ENCODE assay signal across 1 cellular context in the genomic region with DNA sequence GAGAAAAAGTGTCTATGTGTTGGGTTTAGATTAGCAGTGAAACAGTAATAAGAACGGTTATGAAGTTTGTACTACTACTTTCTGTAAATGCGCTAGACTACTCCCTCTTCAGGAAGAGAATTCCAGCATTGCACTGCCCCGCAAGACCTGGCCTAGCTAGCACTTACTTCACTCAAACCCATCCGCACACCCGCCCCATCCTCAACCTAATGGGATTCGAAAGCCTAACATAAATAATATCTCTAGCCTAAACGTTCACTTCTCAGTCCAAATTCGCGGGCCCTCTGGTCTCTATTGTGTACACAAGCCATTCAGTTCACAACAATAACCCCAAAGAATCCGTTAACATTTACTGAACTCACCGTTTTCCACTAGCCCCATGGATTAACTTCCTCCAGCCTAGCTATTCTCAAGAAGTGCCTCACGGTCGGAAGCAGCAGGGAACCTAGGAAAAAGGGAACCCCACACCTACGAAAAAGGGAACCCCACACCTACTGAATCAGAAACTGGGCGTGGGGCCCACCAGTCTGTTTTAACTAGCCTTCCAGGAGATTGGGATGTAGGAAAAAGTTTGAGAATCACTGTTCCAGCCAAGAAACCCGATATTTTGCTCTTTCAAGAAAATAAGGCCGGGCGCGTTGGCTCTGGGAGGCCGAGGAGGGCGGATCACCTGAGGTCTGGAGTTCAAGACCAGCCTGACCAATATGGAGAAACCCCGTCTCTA.
A peak's percentile ranks its signal among the peaks of the same experiment; 100 is the strongest.
TF ChIP-seq lines count a peak whose summit lies in the region.

No MANE protein-coding gene starts in this region.

TF ChIP-seq in K562, 482 proteins besides CTCF, POLR2A, EP300 and RAD21 (continued from another document and continues in another):
- TF ChIP-seq, protein P1, sequence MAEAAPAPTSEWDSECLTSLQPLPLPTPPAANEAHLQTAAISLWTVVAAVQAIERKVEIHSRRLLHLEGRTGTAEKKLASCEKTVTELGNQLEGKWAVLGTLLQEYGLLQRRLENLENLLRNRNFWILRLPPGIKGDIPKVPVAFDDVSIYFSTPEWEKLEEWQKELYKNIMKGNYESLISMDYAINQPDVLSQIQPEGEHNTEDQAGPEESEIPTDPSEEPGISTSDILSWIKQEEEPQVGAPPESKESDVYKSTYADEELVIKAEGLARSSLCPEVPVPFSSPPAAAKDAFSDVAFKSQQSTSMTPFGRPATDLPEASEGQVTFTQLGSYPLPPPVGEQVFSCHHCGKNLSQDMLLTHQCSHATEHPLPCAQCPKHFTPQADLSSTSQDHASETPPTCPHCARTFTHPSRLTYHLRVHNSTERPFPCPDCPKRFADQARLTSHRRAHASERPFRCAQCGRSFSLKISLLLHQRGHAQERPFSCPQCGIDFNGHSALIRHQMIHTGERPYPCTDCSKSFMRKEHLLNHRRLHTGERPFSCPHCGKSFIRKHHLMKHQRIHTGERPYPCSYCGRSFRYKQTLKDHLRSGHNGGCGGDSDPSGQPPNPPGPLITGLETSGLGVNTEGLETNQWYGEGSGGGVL (CRISPR knock-in tag; IDR thresholded peaks at IDR 0.05) = no peak
- TF ChIP-seq, protein P2, sequence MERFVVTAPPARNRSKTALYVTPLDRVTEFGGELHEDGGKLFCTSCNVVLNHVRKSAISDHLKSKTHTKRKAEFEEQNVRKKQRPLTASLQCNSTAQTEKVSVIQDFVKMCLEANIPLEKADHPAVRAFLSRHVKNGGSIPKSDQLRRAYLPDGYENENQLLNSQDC (CRISPR knock-in tag; IDR thresholded peaks at IDR 0.05) = no peak
- TF ChIP-seq RBBP5 (IDR thresholded peaks at IDR 0.05; ENCODE audit: borderline replicate concordance, insufficient read depth, low read length, poor library complexity, severe bottlenecking) (peak; percentile 29), STAT5A (IDR thresholded peaks at IDR 0.05; ENCODE audit: borderline replicate concordance, low read length) (no peak), CREBBP (IDR thresholded peaks at IDR 0.05; ENCODE audit: low read depth, low read length) (no peak), PHB (CRISPR knock-in tag; IDR thresholded peaks at IDR 0.05) (no peak), CBX1 (IDR thresholded peaks at IDR 0.05; ENCODE audit: low read depth) (no peak), HNRNPUL1 (IDR thresholded peaks at IDR 0.05; ENCODE audit: low read length) (no peak), ZNF24 (IDR thresholded peaks at IDR 0.05) (no peak), FOSL1 (tag; conservative IDR thresholded peaks at IDR 0.05) (peak; percentile 39), NELFE (IDR thresholded peaks at IDR 0.05; ENCODE audit: insufficient read depth, insufficient read length) (no peak), TCFL5 (CRISPR knock-in tag; conservative IDR thresholded peaks at IDR 0.05) (no peak), ZNF584 (CRISPR knock-in tag; IDR thresholded peaks at IDR 0.05; ENCODE audit: low read depth) (no peak), CREM (IDR thresholded peaks at IDR 0.05; ENCODE audit: low read depth) (no peak), ZFPM2 (CRISPR knock-in tag; IDR thresholded peaks at IDR 0.05) (no peak), HDAC3 (IDR thresholded peaks at IDR 0.05; ENCODE audit: borderline replicate concordance, partially characterized antibody) (no peak), HDAC6 (IDR thresholded peaks at IDR 0.05; ENCODE audit: low read depth, low read length) (no peak), CBX3 (IDR thresholded peaks at IDR 0.05; ENCODE audit: borderline replicate concordance in 1 of 2, low read length in 2 of 2) (0 out of 3 replicates have a peak, but pooled peaks of 1 of the 2 experiments have one; percentile 7), NFIC (IDR thresholded peaks at IDR 0.05) (no peak), DNMT1 (IDR thresholded peaks at IDR 0.05) (no peak), ZNF384 (IDR thresholded peaks at IDR 0.05; ENCODE audit: low read depth, low read length) (no peak), ETV5 (CRISPR knock-in tag; IDR thresholded peaks at IDR 0.05; ENCODE audit: low read depth) (no peak), NUFIP1 (IDR thresholded peaks at IDR 0.05; ENCODE audit: partially characterized antibody) (peak; percentile 32), ZNF785 (CRISPR knock-in tag; IDR thresholded peaks at IDR 0.05) (no peak), ZKSCAN3 (CRISPR knock-in tag; IDR thresholded peaks at IDR 0.05) (no peak), ZNF444 (CRISPR knock-in tag; IDR thresholded peaks at IDR 0.05) (no peak), U2AF1 (optimal IDR thresholded peaks at IDR 0.05; ENCODE audit: low read depth, low read length) (no peak), RCOR1 (IDR thresholded peaks at IDR 0.05; ENCODE audit: borderline replicate concordance in 1 of 2, low read depth in 2 of 2, low read length in 2 of 2) (peak in 1 of 2 experiments; percentile 28; a peak in 1 of 4 replicates), ZNF197 (CRISPR knock-in tag; IDR thresholded peaks at IDR 0.05; ENCODE audit: low read depth) (no peak), MXI1 (IDR thresholded peaks at IDR 0.05; ENCODE audit: low read depth, low read length) (no peak), CEBPB (tag; IDR thresholded peaks at IDR 0.05) (no peak), CBFA2T3 (IDR thresholded peaks at IDR 0.05) (no peak), ZNF551 (CRISPR knock-in tag; IDR thresholded peaks at IDR 0.05) (no peak), NFXL1 (CRISPR knock-in tag; IDR thresholded peaks at IDR 0.05) (no peak), TBL1XR1 (IDR thresholded peaks at IDR 0.05; ENCODE audit: low read length in 2 of 2) (0 out of 4 replicates have a peak, but pooled peaks of 1 of the 2 experiments have one; percentile 46), SMARCC2 (IDR thresholded peaks at IDR 0.05; ENCODE audit: low read depth) (no peak; the same call in 1 of the 2 replicates), MEIS2 (IDR thresholded peaks at IDR 0.05; ENCODE audit: partially characterized antibody) (no peak), SIN3A (IDR thresholded peaks at IDR 0.05; ENCODE audit: borderline replicate concordance in 2 of 2, control insufficient read depth in 1 of 2, low read depth in 2 of 2, low read length in 2 of 2) (no peak), TCF7 (IDR thresholded peaks at IDR 0.05; ENCODE audit: borderline replicate concordance) (no peak), PCBP2 (IDR thresholded peaks at IDR 0.05; ENCODE audit: low read depth, low read length, poor library complexity, severe bottlenecking) (no peak), TAF1 (IDR thresholded peaks at IDR 0.05; ENCODE audit: control insufficient read depth, extremely low read depth, insufficient read depth, low read length, severe bottlenecking) (no peak), HOXB6 (CRISPR knock-in tag; IDR thresholded peaks at IDR 0.05; ENCODE audit: borderline replicate concordance) (no peak), HMG20A (CRISPR knock-in tag; conservative IDR thresholded peaks at IDR 0.05) (no peak), ASH1L (IDR thresholded peaks at IDR 0.05; ENCODE audit: borderline replicate concordance, low read depth, partially characterized antibody) (no peak), TRIM28 (IDR thresholded peaks at IDR 0.05) (no peak), MYNN (IDR thresholded peaks at IDR 0.05) (no peak), MYNN (CRISPR knock-in tag; IDR thresholded peaks at IDR 0.05) (no peak), ZNF717 (CRISPR knock-in tag; IDR thresholded peaks at IDR 0.05) (no peak), ZNF830 (CRISPR knock-in tag; IDR thresholded peaks at IDR 0.05) (no peak), ZNF445 (CRISPR knock-in tag; IDR thresholded peaks at IDR 0.05; ENCODE audit: low read depth) (no peak), SMAD4 (CRISPR knock-in tag; conservative IDR thresholded peaks at IDR 0.05) (no peak), ZNF316 (IDR thresholded peaks at IDR 0.05) (no peak), RBM25 (IDR thresholded peaks at IDR 0.05; ENCODE audit: low read depth, low read length, severe bottlenecking) (no peak), U2AF2 (optimal IDR thresholded peaks at IDR 0.05; ENCODE audit: low read depth, low read length) (no peak), HCFC1 (IDR thresholded peaks at IDR 0.05; ENCODE audit: low read depth, low read length) (no peak), ZNF431 (CRISPR knock-in tag; IDR thresholded peaks at IDR 0.05) (no peak), CHCHD3 (CRISPR knock-in tag; IDR thresholded peaks at IDR 0.05) (no peak), TAL1 (IDR thresholded peaks at IDR 0.05) (no peak), SAFB (IDR thresholded peaks at IDR 0.05; ENCODE audit: borderline replicate concordance, low read depth, low read length) (no peak), ARID1B (IDR thresholded peaks at IDR 0.05) (no peak), MED1 (CRISPR knock-in tag; IDR thresholded peaks at IDR 0.05; ENCODE audit: borderline replicate concordance) (no peak), ZNF668 (CRISPR knock-in tag; IDR thresholded peaks at IDR 0.05) (no peak)
- TF ChIP-seq, protein P3, sequence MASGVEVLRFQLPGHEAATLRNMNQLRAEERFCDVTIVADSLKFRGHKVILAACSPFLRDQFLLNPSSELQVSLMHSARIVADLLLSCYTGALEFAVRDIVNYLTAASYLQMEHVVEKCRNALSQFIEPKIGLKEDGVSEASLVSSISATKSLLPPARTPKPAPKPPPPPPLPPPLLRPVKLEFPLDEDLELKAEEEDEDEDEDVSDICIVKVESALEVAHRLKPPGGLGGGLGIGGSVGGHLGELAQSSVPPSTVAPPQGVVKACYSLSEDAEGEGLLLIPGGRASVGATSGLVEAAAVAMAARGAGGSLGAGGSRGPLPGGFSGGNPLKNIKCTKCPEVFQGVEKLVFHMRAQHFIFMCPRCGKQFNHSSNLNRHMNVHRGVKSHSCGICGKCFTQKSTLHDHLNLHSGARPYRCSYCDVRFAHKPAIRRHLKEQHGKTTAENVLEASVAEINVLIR (CRISPR knock-in tag; IDR thresholded peaks at IDR 0.05) = no peak
- TF ChIP-seq, protein P4, sequence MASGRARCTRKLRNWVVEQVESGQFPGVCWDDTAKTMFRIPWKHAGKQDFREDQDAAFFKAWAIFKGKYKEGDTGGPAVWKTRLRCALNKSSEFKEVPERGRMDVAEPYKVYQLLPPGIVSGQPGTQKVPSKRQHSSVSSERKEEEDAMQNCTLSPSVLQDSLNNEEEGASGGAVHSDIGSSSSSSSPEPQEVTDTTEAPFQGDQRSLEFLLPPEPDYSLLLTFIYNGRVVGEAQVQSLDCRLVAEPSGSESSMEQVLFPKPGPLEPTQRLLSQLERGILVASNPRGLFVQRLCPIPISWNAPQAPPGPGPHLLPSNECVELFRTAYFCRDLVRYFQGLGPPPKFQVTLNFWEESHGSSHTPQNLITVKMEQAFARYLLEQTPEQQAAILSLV (tag; IDR thresholded peaks at IDR 0.05) = no peak
- TF ChIP-seq, protein P5, sequence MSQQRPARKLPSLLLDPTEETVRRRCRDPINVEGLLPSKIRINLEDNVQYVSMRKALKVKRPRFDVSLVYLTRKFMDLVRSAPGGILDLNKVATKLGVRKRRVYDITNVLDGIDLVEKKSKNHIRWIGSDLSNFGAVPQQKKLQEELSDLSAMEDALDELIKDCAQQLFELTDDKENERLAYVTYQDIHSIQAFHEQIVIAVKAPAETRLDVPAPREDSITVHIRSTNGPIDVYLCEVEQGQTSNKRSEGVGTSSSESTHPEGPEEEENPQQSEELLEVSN (IDR thresholded peaks at IDR 0.05; ENCODE audit: borderline replicate concordance in 1 of 2, extremely low read depth in 1 of 2, insufficient read depth in 1 of 2, insufficient read length in 1 of 2, low read depth in 1 of 2, low read length in 1 of 2, poor library complexity in 1 of 2, severe bottlenecking in 1 of 2) = no peak
- TF ChIP-seq, protein P6, sequence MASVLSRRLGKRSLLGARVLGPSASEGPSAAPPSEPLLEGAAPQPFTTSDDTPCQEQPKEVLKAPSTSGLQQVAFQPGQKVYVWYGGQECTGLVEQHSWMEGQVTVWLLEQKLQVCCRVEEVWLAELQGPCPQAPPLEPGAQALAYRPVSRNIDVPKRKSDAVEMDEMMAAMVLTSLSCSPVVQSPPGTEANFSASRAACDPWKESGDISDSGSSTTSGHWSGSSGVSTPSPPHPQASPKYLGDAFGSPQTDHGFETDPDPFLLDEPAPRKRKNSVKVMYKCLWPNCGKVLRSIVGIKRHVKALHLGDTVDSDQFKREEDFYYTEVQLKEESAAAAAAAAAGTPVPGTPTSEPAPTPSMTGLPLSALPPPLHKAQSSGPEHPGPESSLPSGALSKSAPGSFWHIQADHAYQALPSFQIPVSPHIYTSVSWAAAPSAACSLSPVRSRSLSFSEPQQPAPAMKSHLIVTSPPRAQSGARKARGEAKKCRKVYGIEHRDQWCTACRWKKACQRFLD (CRISPR knock-in tag; IDR thresholded peaks at IDR 0.05) = peak; percentile 20; the same call in 1 of the 2 replicates
- TF ChIP-seq, protein P7, sequence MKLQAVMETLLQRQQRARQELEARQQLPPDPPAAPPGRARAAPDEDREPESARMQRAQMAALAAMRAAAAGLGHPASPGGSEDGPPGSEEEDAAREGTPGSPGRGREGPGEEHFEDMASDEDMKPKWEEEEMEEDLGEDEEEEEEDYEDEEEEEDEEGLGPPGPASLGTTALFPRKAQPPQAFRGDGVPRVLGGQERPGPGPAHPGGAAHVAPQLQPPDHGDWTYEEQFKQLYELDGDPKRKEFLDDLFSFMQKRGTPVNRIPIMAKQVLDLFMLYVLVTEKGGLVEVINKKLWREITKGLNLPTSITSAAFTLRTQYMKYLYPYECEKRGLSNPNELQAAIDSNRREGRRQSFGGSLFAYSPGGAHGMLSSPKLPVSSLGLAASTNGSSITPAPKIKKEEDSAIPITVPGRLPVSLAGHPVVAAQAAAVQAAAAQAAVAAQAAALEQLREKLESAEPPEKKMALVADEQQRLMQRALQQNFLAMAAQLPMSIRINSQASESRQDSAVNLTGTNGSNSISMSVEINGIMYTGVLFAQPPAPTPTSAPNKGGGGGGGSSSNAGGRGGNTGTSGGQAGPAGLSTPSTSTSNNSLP (IDR thresholded peaks at IDR 0.05; ENCODE audit: borderline replicate concordance, low read depth, low read length) = no peak
- TF ChIP-seq, protein P8, sequence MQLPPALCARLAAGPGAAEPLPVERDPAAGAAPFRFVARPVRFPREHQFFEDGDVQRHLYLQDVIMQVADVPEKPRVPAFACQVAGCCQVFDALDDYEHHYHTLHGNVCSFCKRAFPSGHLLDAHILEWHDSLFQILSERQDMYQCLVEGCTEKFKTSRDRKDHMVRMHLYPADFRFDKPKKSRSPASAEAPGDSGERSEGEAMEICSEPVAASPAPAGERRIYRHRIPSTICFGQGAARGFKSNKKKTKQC (CRISPR knock-in tag; IDR thresholded peaks at IDR 0.05) = no peak
- TF ChIP-seq, protein P9, sequence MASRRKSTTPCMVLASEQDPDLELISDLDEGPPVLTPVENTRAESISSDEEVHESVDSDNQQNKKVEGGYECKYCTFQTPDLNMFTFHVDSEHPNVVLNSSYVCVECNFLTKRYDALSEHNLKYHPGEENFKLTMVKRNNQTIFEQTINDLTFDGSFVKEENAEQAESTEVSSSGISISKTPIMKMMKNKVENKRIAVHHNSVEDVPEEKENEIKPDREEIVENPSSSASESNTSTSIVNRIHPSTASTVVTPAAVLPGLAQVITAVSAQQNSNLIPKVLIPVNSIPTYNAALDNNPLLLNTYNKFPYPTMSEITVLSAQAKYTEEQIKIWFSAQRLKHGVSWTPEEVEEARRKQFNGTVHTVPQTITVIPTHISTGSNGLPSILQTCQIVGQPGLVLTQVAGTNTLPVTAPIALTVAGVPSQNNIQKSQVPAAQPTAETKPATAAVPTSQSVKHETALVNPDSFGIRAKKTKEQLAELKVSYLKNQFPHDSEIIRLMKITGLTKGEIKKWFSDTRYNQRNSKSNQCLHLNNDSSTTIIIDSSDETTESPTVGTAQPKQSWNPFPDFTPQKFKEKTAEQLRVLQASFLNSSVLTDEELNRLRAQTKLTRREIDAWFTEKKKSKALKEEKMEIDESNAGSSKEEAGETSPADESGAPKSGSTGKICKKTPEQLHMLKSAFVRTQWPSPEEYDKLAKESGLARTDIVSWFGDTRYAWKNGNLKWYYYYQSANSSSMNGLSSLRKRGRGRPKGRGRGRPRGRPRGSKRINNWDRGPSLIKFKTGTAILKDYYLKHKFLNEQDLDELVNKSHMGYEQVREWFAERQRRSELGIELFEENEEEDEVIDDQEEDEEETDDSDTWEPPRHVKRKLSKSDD (conservative IDR thresholded peaks at IDR 0.05; ENCODE audit: low read length) = no peak
